ENCODE assay signal across 12 cellular contexts in the genomic region with DNA sequence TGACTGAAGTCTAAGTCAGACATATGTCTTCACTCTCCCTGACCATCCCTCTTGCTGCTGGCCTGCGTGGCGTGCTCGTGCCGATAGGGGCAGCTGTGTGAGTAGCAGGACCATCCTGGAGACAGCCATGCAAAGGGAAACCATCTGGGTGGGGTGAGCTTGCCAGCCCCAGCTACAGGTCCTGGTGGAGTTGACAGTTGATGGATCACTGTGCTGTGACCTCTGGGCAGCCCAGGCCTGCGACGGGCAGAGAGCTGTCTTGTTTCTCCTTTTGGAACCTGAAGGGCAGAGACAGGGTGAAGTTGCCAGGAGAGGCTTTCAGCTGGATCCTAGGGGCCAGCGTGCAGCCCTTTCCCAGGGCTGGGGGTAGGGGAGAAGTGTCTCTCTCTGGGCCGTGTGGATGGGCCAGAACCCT. TPM values are rescaled to one million over a fixed set of nuclear protein-coding genes. Genes with fewer than 3 reads are reported as not detected.
A peak's percentile ranks its signal among the peaks of the same experiment; 100 is the strongest.
DNase-seq lines count a peak whose midpoint lies in the region; ATAC-seq, FAIRE-seq and TF ChIP-seq lines count a peak whose summit lies in the region.
"Had no signal": no experiment of that assay in that cellular context is flagged by ENCODE, and none has a peak within 500 bp of the region (broad histone marks: within the 10 kb centered on the region; RNA-seq: fewer than 3 reads in every experiment).

No MANE protein-coding gene starts in this region.

- TF ChIP-seq POLR2A in HCT116 (IDR thresholded peaks at IDR 0.05; ENCODE audit: borderline replicate concordance, extremely low read depth, insufficient read depth, insufficient read length) (no peak), HepG2 (IDR thresholded peaks at IDR 0.05; ENCODE audit: insufficient read depth in 1 of 2, low read depth in 2 of 2, low read length in 2 of 2) (0 out of 4 replicates have a peak, but pooled peaks of 1 of the 2 experiments have one; percentile 18), stomach (IDR thresholded peaks at IDR 0.05) (no peak), testis (IDR thresholded peaks at IDR 0.05) (no peak)

- in situ Hi-C loops in HepG2 (cut with HindIII; ENCODE audit: extremely low pct_ligation_motif_present, low pct_unique_long_range_greater_than_20kb): no loop called here

- no peak for ATAC-seq in HCT116
- ATAC-seq in HepG2: peak; percentile 84
- no peak for ATAC-seq in HG03045 (IDR thresholded peaks at IDR 0.05; ENCODE audit: unreplicated experiment)
- ATAC-seq: activated CD8-positive, alpha-beta T cell treated with anti-CD3 and anti-CD28 coated beads, Interleukin-2, amount 10 ng/mL, durations not matched to agents 7 days and 5 days had no signal

- H3K9me3 ChIP-seq in HCT116 (ENCODE audit: control insufficient read depth in 1 of 2, insufficient read depth in 1 of 2, low read depth in 1 of 2, low read length in 2 of 2) (no peaks in the 10 kb centered on the region), HepG2 (ENCODE audit: low read length) (no peaks in the 10 kb centered on the region), stomach (no peaks in the 10 kb centered on the region), testis (no peaks in the 10 kb centered on the region)
- H3K9me3 ChIP-seq: prostate gland had no signal

- H3K9ac ChIP-seq in HCT116 (ENCODE audit: low read length) (peak overlapping the region; percentile 66), HepG2 (ENCODE audit: insufficient read depth, low read depth, low read length) (peak overlapping the region; percentile 74)

- H3K79me2 ChIP-seq in HCT116 (ENCODE audit: insufficient read depth, low read length) (no peaks in the 10 kb centered on the region), HepG2 (ENCODE audit: insufficient read depth, low read length) (peaks cover 10% of the 10 kb centered on the region)

- H3K27ac ChIP-seq in HCT116 (ENCODE audit: low read depth, low read length) (no peak overlapping the region; the same call in 1 of the 2 replicates), cingulate gyrus (ENCODE audit: low read depth, low read length) (peak overlapping the region; percentile 10), HepG2 (ENCODE audit: extremely low read length, insufficient read depth, low read length) (peak overlapping the region; percentile 90), stomach (peak overlapping the region; percentile 0 to 86 (median 84)), testis (peak overlapping the region in 1 of 2 donors; percentile 91)

- POLR2A ChIA-PET in HCT116 (lab: Charles Lee) (interaction anchor here (0.6 kb wide), 1 partner anchor 251 kb away, joined by 4 read pairs; no protein-coding TSS in a partner anchor), HepG2 (lab: Yijun Ruan, JAX) (interaction anchor here (0.9 to 6.4 kb wide), 11 partner anchors 8 to 164 kb away, joined by 3 to 168 read pairs (median 8); a partner anchor contains a TSS)

- DNase-seq in HCT116 (ENCODE audit: low read depth, low spot score): no peak
- DNase-seq in HepG2 (ENCODE audit: low spot score): peak; percentile 75
- no peak for DNase-seq in stomach
- no peak for DNase-seq in testis
- DNase-seq in GM10266 (ENCODE audit: extremely low spot score): no peak
- no peak for DNase-seq in NCI-H187 (lab: John Stamatoyannopoulos, UW)
- DNase-seq: activated CD8-positive, alpha-beta T cell treated with anti-CD3 and anti-CD28 coated beads, Interleukin-2, amount 10 ng/mL, durations not matched to agents 7 days and 5 days; NCI-H2227 treated with DMSO at 0.1 percent for 48 hours had no signal

- no peaks in the 10 kb centered on the region for H3K9me2 ChIP-seq in HCT116 (ENCODE audit: insufficient read depth)

- H4K20me1 ChIP-seq in HCT116 (ENCODE audit: insufficient read depth) (no peaks in the 10 kb centered on the region), HepG2 (ENCODE audit: insufficient read depth, low read length) (no peaks in the 10 kb centered on the region)

- TF ChIP-seq EP300 in HepG2 (IDR thresholded peaks at IDR 0.05; ENCODE audit: low read depth in 2 of 2, low read length in 2 of 2): no peak
- TF ChIP-seq EP300 in HepG2 (CRISPR knock-in tag; IDR thresholded peaks at IDR 0.05; ENCODE audit: borderline replicate concordance): no peak
- TF ChIP-seq EP300 in stomach (IDR thresholded peaks at IDR 0.05): no peak

- no peak overlapping the region for H2AFZ ChIP-seq in HCT116 (ENCODE audit: low read depth, low read length, poor library complexity, severe bottlenecking)
- H2AFZ ChIP-seq in HepG2 (ENCODE audit: low read length): no peak overlapping the region

- CTCF ChIA-PET in HCT116 (lab: Charles Lee): interaction anchor here (0.8 kb wide), 1 partner anchor 42 kb away, joined by 3 read pairs; no protein-coding TSS in a partner anchor
- CTCF ChIA-PET in HepG2 (lab: Yijun Ruan, JAX; ENCODE audit: low intra/inter-chr PET ratio, low total read pairs): no interaction called here

- no peaks in the 10 kb centered on the region for H3K36me3 ChIP-seq in HCT116 (ENCODE audit: control insufficient read depth in 1 of 2, insufficient read depth in 2 of 2, low read length in 2 of 2)
- no peaks in the 10 kb centered on the region for H3K36me3 ChIP-seq in HepG2 (replicated peaks in 1 of 2; ENCODE audit: control insufficient read depth in 1 of 2, insufficient read depth in 2 of 2, low read length in 2 of 2)
- no peaks in the 10 kb centered on the region for H3K36me3 ChIP-seq in stomach
- no peaks in the 10 kb centered on the region for H3K36me3 ChIP-seq in testis (ENCODE audit: low read depth, missing control alignments)
- H3K36me3 ChIP-seq: prostate gland had no signal

- H3K4me2 ChIP-seq in HCT116 (ENCODE audit: low read length) (peak overlapping the region; percentile 78), HepG2 (ENCODE audit: low read depth, low read length) (peak overlapping the region; percentile 88)

- no TSS peak for BruUV-seq in HCT116 (replicated peaks; lab: Mats Ljungman, UMichigan)
- no TSS peak for BruUV-seq in HepG2 (replicated peaks; lab: Mats Ljungman, UMichigan)

- peak; percentile 58 for FAIRE-seq in HepG2 (lab: Jason Lieb, UNC)
- FAIRE-seq: HTR-8/SVneo had no signal

- H3K4me1 ChIP-seq in HCT116 (ENCODE audit: control insufficient read depth in 1 of 2, insufficient read depth in 2 of 2, low read length in 2 of 2) (peaks cover 40 to 74% of the 10 kb centered on the region in 2 experiments), HepG2 (ENCODE audit: insufficient read depth, low read length) (peaks cover 77% of the 10 kb centered on the region), stomach (peaks cover 33 to 68% (median 52%) of the 10 kb centered on the region in 4 donors), testis (peaks cover 27% of the 10 kb centered on the region)
- H3K4me1 ChIP-seq: prostate gland had no signal

- no peak for TF ChIP-seq RAD21 in HCT116 (IDR thresholded peaks at IDR 0.05; ENCODE audit: low read depth)
- TF ChIP-seq RAD21 in HepG2 (CRISPR knock-in tag; IDR thresholded peaks at IDR 0.05): peak; percentile 50; the same call in 1 of the 2 replicates

- intact Hi-C loops in HCT116 (cut with micrococcal nuclease): loop anchor here (5.0 kb wide), 1 partner anchor 65 kb away; no protein-coding TSS in a partner anchor
- intact Hi-C loops in HepG2 (cut with micrococcal nuclease; ENCODE audit: unreplicated experiment): loop anchor here (1.0 kb wide), 2 partner anchors 43 to 71 kb away; no protein-coding TSS in a partner anchor
- intact Hi-C loops in stomach (cut with DNase I; ENCODE audit: low total_unique reads): no loop called here
- intact Hi-C loops in testis (cut with DNase I; ENCODE audit: low total_unique reads): no loop called here

- no peaks in the 10 kb centered on the region for H3K27me3 ChIP-seq in HCT116 (ENCODE audit: insufficient read depth, low read length)
- H3K27me3 ChIP-seq in HepG2 (ENCODE audit: control insufficient read depth in 1 of 2, insufficient read depth in 2 of 2, low read length in 2 of 2): no peaks in the 10 kb centered on the region
- no peaks in the 10 kb centered on the region for H3K27me3 ChIP-seq in stomach
- no peaks in the 10 kb centered on the region for H3K27me3 ChIP-seq in testis

- TF ChIP-seq CTCF in HCT116 (IDR thresholded peaks at IDR 0.05 in 2 of 3, conservative IDR thresholded peaks at IDR 0.05 in 1 of 3; ENCODE audit: borderline replicate concordance in 1 of 3, insufficient read depth in 1 of 3, low read depth in 2 of 3, low read length in 2 of 3) (no peak), HepG2 (CRISPR knock-in tag; IDR thresholded peaks at IDR 0.05) (peak; percentile 65), stomach (IDR thresholded peaks at IDR 0.05) (peak in 1 of 7 experiments; percentile 19), testis (IDR thresholded peaks at IDR 0.05) (no peak), GM10266 (IDR thresholded peaks at IDR 0.05; ENCODE audit: control insufficient read depth, insufficient read depth, low read depth, missing control alignments) (no peak)

- RAD21 ChIA-PET in HCT116 (lab: Charles Lee; ENCODE audit: low non-redundant PET in 1 of 2, low total read pairs in 2 of 2, uncharacterized antibody in 2 of 2, unreplicated experiment in 2 of 2): no interaction called here

- WGBS in HepG2 (ENCODE audit: low lambda C conversion rate): 6% methylated on average over 6 of the region's 8 CpGs
- WGBS in stomach, 5 donors: 65 to 80% (median 73%) methylated on average over 2 to 8 of the region's 8 CpGs
- 93 to 98% methylated on average over 3 to 8 of the region's 8 CpGs for WGBS in testis, 2 donors

- no peak overlapping the region for H3K4me3 ChIP-seq in HCT116 (replicated peaks in 1 of 2; ENCODE audit: low read depth in 1 of 2, low read length in 2 of 2)
- peak overlapping the region; percentile 30 to 70 (median 44); a peak in 5 of 6 replicates for H3K4me3 ChIP-seq in HepG2 (replicated peaks in 1 of 3; ENCODE audit: insufficient read depth in 1 of 3, low read depth in 2 of 3, low read length in 3 of 3)
- H3K4me3 ChIP-seq in stomach: no peak overlapping the region
- H3K4me3 ChIP-seq in testis: no peak overlapping the region
- H3K4me3 ChIP-seq: prostate gland had no signal

RNA-seq across cellular contexts. Expression of a gene that starts 44.7 kb away (rescaled TPM):
- total RNA-seq in HCT116 (2021; ENCODE audit: unreplicated experiment) (7.3 TPM), HepG2 (2016; rRNA removed; fragmentation: Illumina TruSeq; extraction: Trizol) (12.6 and 12.8 TPM in 2 replicates), stomach (10 to 100 TPM; 18.1 to 56.2 (median 31.9) TPM), testis (1 to 10 TPM; 4.5 to 5.5 TPM)
- polyA plus RNA-seq in HCT116 (2012): 9.7 and 10.0 TPM in 2 replicates
- total RNA-seq in HepG2 (2016; cell fraction: cytosol; rRNA removed; fragmentation: Illumina TruSeq; extraction: Trizol; ENCODE audit: low read depth): 6.3 and 7.7 TPM in 2 replicates
- 11.4 and 13.0 TPM in 2 replicates for total RNA-seq in HepG2 (2016; cell fraction: insoluble cytoplasmic fraction; rRNA removed; fragmentation: Illumina TruSeq; extraction: Trizol)
- total RNA-seq in HepG2 (2016; cell fraction: membrane; rRNA removed; fragmentation: Illumina TruSeq; extraction: Trizol): 18.1 and 19.4 TPM in 2 replicates
- total RNA-seq in HepG2 (2016; cell fraction: nucleus; rRNA removed; fragmentation: Illumina TruSeq; extraction: Trizol): 6.4 and 8.1 TPM in 2 replicates
- polyA plus RNA-seq in HepG2 (2011; rRNA removed) (10.4 and 11.5 TPM in 2 replicates), stomach (10 to 100 TPM; 10.9 to 95.9 (median 61.0) TPM), testis (ENCODE audit: insufficient read depth, low read depth, low replicate concordance) (10.3 TPM)
- 10.0 and 11.4 TPM in 2 replicates for polyA plus RNA-seq in HepG2 (2011; cell fraction: cytosol; rRNA removed)
- 11.8 and 12.9 TPM in 2 replicates for polyA plus RNA-seq in HepG2 (2011; cell fraction: nucleus; rRNA removed)
- 10.9 and 14.3 TPM in 2 replicates for polyA plus RNA-seq in HepG2 (2012)
- 7.6 and 7.7 TPM in 2 replicates for polyA plus RNA-seq in HepG2 (2016; cell fraction: cytosol; fragmentation: Illumina TruSeq; extraction: Trizol; ENCODE audit: low read depth)
- 14.0 and 15.2 TPM in 2 replicates for polyA plus RNA-seq in HepG2 (2016; cell fraction: insoluble cytoplasmic fraction; fragmentation: Illumina TruSeq; extraction: Trizol; ENCODE audit: low read depth)
- polyA plus RNA-seq in HepG2 (2016; cell fraction: membrane; fragmentation: Illumina TruSeq; extraction: Trizol; ENCODE audit: low read depth): 16.0 and 16.9 TPM in 2 replicates
- polyA plus RNA-seq in HepG2 (2016; cell fraction: nucleus; fragmentation: Illumina TruSeq; extraction: Trizol; ENCODE audit: insufficient read depth, low read depth): 15.4 and 17.0 TPM in 2 replicates
- 5.5 and 9.4 TPM in 2 replicates for polyA minus RNA-seq in HepG2 (2011; rRNA and poly(A)+ RNA removed; ENCODE audit: low replicate concordance)
- polyA minus RNA-seq in HepG2 (2011; cell fraction: cytosol; rRNA and poly(A)+ RNA removed): 5.5 and 8.2 TPM in 2 replicates
- 5.2 and 6.5 TPM in 2 replicates for polyA minus RNA-seq in HepG2 (2011; cell fraction: nucleus; rRNA and poly(A)+ RNA removed)

Comparison
In these comparisons a context has a peak if more than half of its experiments do, and no peak if none do; other contexts are left out.
1. H3K4me3 ChIP-seq: peak in HepG2 (3 of 3); none in HCT116 (0 of 2), stomach (0 of 4) and testis (0 of 2).
2. intact Hi-C loops: an anchor here in HCT116 (5.0 kb wide) and HepG2 (1.0 kb wide); none called in stomach and testis.